In the genomic region with DNA sequence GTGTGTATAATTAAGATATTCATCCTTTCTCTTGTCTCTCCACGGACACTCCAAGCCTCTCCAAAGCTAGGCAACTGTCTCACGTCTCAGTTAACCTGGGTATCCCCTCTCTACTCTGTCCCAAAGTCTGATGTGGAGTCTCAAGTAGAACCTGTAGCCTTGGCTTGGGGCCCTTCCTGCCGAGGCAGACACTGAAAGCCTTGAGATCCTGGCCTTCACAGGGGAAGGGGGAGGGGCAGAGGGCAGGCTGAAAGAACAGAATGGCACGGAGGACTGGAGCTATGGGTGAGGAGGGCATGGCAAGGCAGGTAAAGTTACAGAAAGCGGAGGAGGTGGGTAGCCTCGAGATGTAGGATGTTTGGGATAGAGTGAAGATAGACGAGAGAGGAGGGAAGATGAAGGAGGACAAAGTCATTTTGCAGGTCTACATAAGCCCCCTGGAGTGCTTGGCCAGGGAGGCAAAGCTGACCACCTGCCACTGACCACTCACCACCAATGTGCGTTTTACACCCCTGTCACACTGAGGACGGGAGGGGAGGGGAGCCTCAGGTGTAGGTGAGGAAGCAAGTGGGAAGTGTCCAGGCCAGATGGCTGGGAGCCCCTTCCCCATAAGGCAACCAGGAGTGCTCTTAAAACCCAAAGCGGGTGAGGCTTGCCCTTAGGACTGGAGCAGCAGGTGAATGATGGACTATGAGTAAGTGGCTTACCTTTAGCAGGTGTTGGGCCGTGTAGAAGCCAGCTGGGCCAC, we compare ENCODE assay signal across 11 cellular contexts. TPM values are rescaled to one million over a fixed set of nuclear protein-coding genes. Genes with fewer than 3 reads are reported as not detected.
DNase-seq lines count a peak whose midpoint lies in the region; ATAC-seq and TF ChIP-seq lines count a peak whose summit lies in the region.
"Had no signal": no experiment of that assay in that cellular context is flagged by ENCODE, and none has a peak within 500 bp of the region (broad histone marks: within the 10 kb centered on the region; RNA-seq: fewer than 3 reads in every experiment).

No MANE protein-coding gene starts in this region.

- H3K36me3 Mint-ChIP-seq in activated CD4-positive, alpha-beta T cell treated with anti-CD3 and anti-CD28 coated beads for 36 hours (ENCODE audit: low read depth): no peaks in the 10 kb centered on the region
- H3K36me3 Mint-ChIP-seq in T-cell: peaks cover 5% of the 10 kb centered on the region

- POLR2A ChIA-PET in activated CD4-positive, alpha-beta T cell treated with anti-CD3 and anti-CD28 coated beads for 36 hours (lab: Charles Lee): no interaction called here
- POLR2A ChIA-PET in T-cell (lab: Charles Lee): no interaction called here

- no peak overlapping the region for H3K27ac Mint-ChIP-seq in activated CD4-positive, alpha-beta T cell treated with anti-CD3 and anti-CD28 coated beads for 36 hours
- H3K27ac Mint-ChIP-seq in T-cell: no peak overlapping the region

- TF ChIP-seq POLR2A in gastrocnemius medialis (IDR thresholded peaks at IDR 0.05): no peak

- H3K9me3 ChIP-seq in smooth muscle cell (replicated peaks; ENCODE audit: low read depth) (no peaks in the 10 kb centered on the region), gastrocnemius medialis (no peaks in the 10 kb centered on the region)
- H3K9me3 ChIP-seq: body of pancreas had no signal

- H3K27me3 ChIP-seq in smooth muscle cell (ENCODE audit: low read depth): no peaks in the 10 kb centered on the region
- no peaks in the 10 kb centered on the region for H3K27me3 ChIP-seq in gastrocnemius medialis
- H3K27me3 ChIP-seq: body of pancreas had no signal

- H3K4me1 ChIP-seq in smooth muscle cell (ENCODE audit: low read depth) (peaks cover 12% of the 10 kb centered on the region), gastrocnemius medialis (peaks cover 14% of the 10 kb centered on the region in 2 donors)

- H3K9me3 Mint-ChIP-seq in activated CD4-positive, alpha-beta T cell treated with anti-CD3 and anti-CD28 coated beads for 36 hours (ENCODE audit: low read depth): no peaks in the 10 kb centered on the region
- no peaks in the 10 kb centered on the region for H3K9me3 Mint-ChIP-seq in T-cell

- no peak for DNase-seq in activated CD4-positive, alpha-beta T cell treated with anti-CD3 and anti-CD28 coated beads for 36 hours
- no peak for DNase-seq in activated CD4-positive, alpha-beta T cell treated with anti-CD3 and anti-CD28 coated beads for 1 hour
- DNase-seq in T-cell (no peak), fibroblast of mammary gland (ENCODE audit: low read depth) (no peak), smooth muscle cell (lab: John Stamatoyannopoulos, UW; ENCODE audit: unreplicated experiment) (no peak), NOMO-1 treated with DMSO at 0.1 percent for 48 hours (lab: John Stamatoyannopoulos, UW; ENCODE audit: unreplicated experiment) (no peak), gastrocnemius medialis (no peak)
- DNase-seq: NCI-H1105 treated with DMSO at 0.1 percent for 48 hours, trophoblast cell had no signal

- H3K4me1 Mint-ChIP-seq in activated CD4-positive, alpha-beta T cell treated with anti-CD3 and anti-CD28 coated beads for 36 hours: peaks cover 22% of the 10 kb centered on the region
- peaks cover 16 to 30% (median 23%) of the 10 kb centered on the region in 3 donors for H3K4me1 Mint-ChIP-seq in T-cell

- TF ChIP-seq CTCF in fibroblast of mammary gland (conservative IDR thresholded peaks at IDR 0.05; ENCODE audit: control insufficient read depth, insufficient read depth, low read depth, low read length): no peak
- no peak for TF ChIP-seq CTCF in smooth muscle cell (IDR thresholded peaks at IDR 0.05; ENCODE audit: borderline replicate concordance, insufficient read depth, poor library complexity, severe bottlenecking)
- no peak for TF ChIP-seq CTCF in gastrocnemius medialis (IDR thresholded peaks at IDR 0.05 in 4 of 5, conservative IDR thresholded peaks at IDR 0.05 in 1 of 5)

- no peaks in the 10 kb centered on the region for H3F3A ChIP-seq in smooth muscle cell (ENCODE audit: low read depth)

- intact Hi-C loops in activated CD4-positive, alpha-beta T cell treated with anti-CD3 and anti-CD28 coated beads for 36 hours (cut with DNase I, micrococcal nuclease): loop anchor here in 1 of 2 experiments (2.0 to 5.0 kb wide), 6 partner anchors 163 to 1559 kb away; a partner anchor contains a TSS
- intact Hi-C loops in gastrocnemius medialis (cut with DNase I; ENCODE audit: low total_unique reads): loop anchor here (5.0 kb wide), 1 partner anchor 659 kb away; a partner anchor contains a TSS

- no peaks in the 10 kb centered on the region for H3K79me2 ChIP-seq in smooth muscle cell (ENCODE audit: low read depth)

- H3K36me3 ChIP-seq in smooth muscle cell (ENCODE audit: low read depth): no peaks in the 10 kb centered on the region
- H3K36me3 ChIP-seq in gastrocnemius medialis: no peaks in the 10 kb centered on the region

- no peak overlapping the region for H2AFZ ChIP-seq in smooth muscle cell (ENCODE audit: low read depth)

- ATAC-seq in activated CD4-positive, alpha-beta T cell treated with anti-CD3 and anti-CD28 coated beads for 36 hours: no peak
- ATAC-seq in T-cell (replicated peaks in 1 of 4) (no peak), esophagus mucosa (no peak), gastrocnemius medialis (no peak)
- ATAC-seq: body of pancreas had no signal

- H3K27me3 Mint-ChIP-seq in activated CD4-positive, alpha-beta T cell treated with anti-CD3 and anti-CD28 coated beads for 36 hours: no peaks in the 10 kb centered on the region
- no peaks in the 10 kb centered on the region for H3K27me3 Mint-ChIP-seq in T-cell

- 84% methylated on average over 11 of the region's 11 CpGs for WGBS in smooth muscle cell (ENCODE audit: low lambda C conversion rate)

- no peak overlapping the region for H3K27ac ChIP-seq in smooth muscle cell (ENCODE audit: low read depth)
- no peak overlapping the region for H3K27ac ChIP-seq in gastrocnemius medialis

- peak overlapping the region; percentile 93 for H3K4me2 ChIP-seq in smooth muscle cell

- no peak overlapping the region for H3K9ac ChIP-seq in smooth muscle cell (ENCODE audit: low read depth)

- in situ Hi-C loops in gastrocnemius medialis (cut with MboI; ENCODE audit: low sequenced_read_pairs in 4 of 4): loop anchor here in 3 of 4 donors (5.0 to 25.0 kb wide), 3 partner anchors 124 to 484 kb away; a partner anchor contains a TSS

- H3K4me3 ChIP-seq in fibroblast of mammary gland (ENCODE audit: control insufficient read depth, low read depth, low read length): peak overlapping the region; percentile 84
- no peak overlapping the region for H3K4me3 ChIP-seq in smooth muscle cell
- H3K4me3 ChIP-seq in gastrocnemius medialis: peak overlapping the region in 1 of 4 donors; percentile 72

- H3K4me3 Mint-ChIP-seq in activated CD4-positive, alpha-beta T cell treated with anti-CD3 and anti-CD28 coated beads for 36 hours: peak overlapping the region; percentile 88
- peak overlapping the region; percentile 80 to 92 (median 88) for H3K4me3 Mint-ChIP-seq in T-cell

- H4K20me1 ChIP-seq in smooth muscle cell (ENCODE audit: low read depth): no peaks in the 10 kb centered on the region

- CTCF ChIA-PET in activated CD4-positive, alpha-beta T cell treated with anti-CD3 and anti-CD28 coated beads for 36 hours (lab: Charles Lee): interaction anchor here (0.6 to 7.6 kb wide), 7 partner anchors 9 to 534 kb away, joined by 3 to 76 read pairs (median 4); a partner anchor contains a TSS
- CTCF ChIA-PET in T-cell (lab: Charles Lee): interaction anchor here (0.9 to 2.2 kb wide), 2 partner anchors 97 to 134 kb away, joined by 5 to 7 read pairs; a partner anchor contains a TSS

RNA-seq across cellular contexts. Expression of a gene that starts 1.3 kb away (rescaled TPM):
- 10 to 100 TPM; 19.1 to 21.3 TPM for total RNA-seq in activated CD4-positive, alpha-beta T cell treated with anti-CD3 and anti-CD28 coated beads for 36 hours
- 10 to 100 TPM in 3 of 5 donors, 1 to 10 TPM in 2; 4.2 to 20.7 (median 15.3) TPM for total RNA-seq in T-cell
- total RNA-seq in smooth muscle cell: 5.6 and 10.4 TPM in 2 replicates
- 18.7 and 22.1 TPM in 2 replicates for polyA plus RNA-seq in smooth muscle cell
- 31.5 TPM for total RNA-seq in esophagus mucosa
- total RNA-seq in gastrocnemius medialis: 1 to 10 TPM; 2.1 to 6.0 (median 3.2) TPM

RNA-seq across cellular contexts. Expression of a gene that starts 11.8 kb away (rescaled TPM):
- not detected for total RNA-seq in activated CD4-positive, alpha-beta T cell treated with anti-CD3 and anti-CD28 coated beads for 36 hours
- total RNA-seq in T-cell: not detected
- 0.13 TPM in 2 replicates for total RNA-seq in smooth muscle cell
- 0.30 and 0.32 TPM in 2 replicates for polyA plus RNA-seq in smooth muscle cell
- not detected for total RNA-seq in esophagus mucosa
- 1 to 10 TPM in 2 of 4 donors, not detected in 2; 1.2 to 1.5 TPM for total RNA-seq in gastrocnemius medialis
- total RNA-seq: body of pancreas had no signal

RNA-seq across cellular contexts. Expression of a gene that starts 21.9 kb away (rescaled TPM):
- total RNA-seq in activated CD4-positive, alpha-beta T cell treated with anti-CD3 and anti-CD28 coated beads for 36 hours: not detected
- total RNA-seq in T-cell (not detected), smooth muscle cell (0.22 TPM in 1 of 2 replicates, not detected in the other), esophagus mucosa (1.4 TPM), gastrocnemius medialis (not detected)
- polyA plus RNA-seq in smooth muscle cell: not detected in 2 replicates
- total RNA-seq: body of pancreas had no signal

RNA-seq across cellular contexts. Expression of a gene that starts 51.6 kb away (rescaled TPM):
- not detected for total RNA-seq in activated CD4-positive, alpha-beta T cell treated with anti-CD3 and anti-CD28 coated beads for 36 hours
- total RNA-seq in T-cell: not detected
- total RNA-seq in smooth muscle cell: 0.49 TPM in 2 replicates
- 0.32 and 0.58 TPM in 2 replicates for polyA plus RNA-seq in smooth muscle cell
- 6.4 TPM for total RNA-seq in esophagus mucosa
- not detected for total RNA-seq in gastrocnemius medialis

RNA-seq across cellular contexts. Expression of a gene that starts 52.6 kb away (rescaled TPM):
- total RNA-seq in activated CD4-positive, alpha-beta T cell treated with anti-CD3 and anti-CD28 coated beads for 36 hours: not detected
- total RNA-seq in T-cell (not detected), smooth muscle cell (not detected in 2 replicates), esophagus mucosa (0.36 TPM), gastrocnemius medialis (under 1 TPM in 1 of 4 donors, not detected in 3; 0.19 TPM)
- polyA plus RNA-seq in smooth muscle cell: not detected in 2 replicates
- total RNA-seq: body of pancreas had no signal
